27 cellular contexts compared by ENCODE assay signal in genomic region chr14:72498646-72499045, GRCh38.
"Had no signal": no experiment of that assay in that cellular context is flagged by ENCODE, and none has a peak within 500 bp of the region (broad histone marks: within the 10 kb centered on the region; RNA-seq: fewer than 3 reads in every experiment).

No MANE protein-coding gene starts in this region.

- H3K9me3 Mint-ChIP-seq: type B pancreatic cell had no signal

- H3K36me3 Mint-ChIP-seq: stimulated activated effector memory CD8-positive, alpha-beta T cell treated with anti-CD3 and anti-CD28 coated beads, Interleukin-12 subunit alpha, Interleukin-12 subunit beta, amount 100 ng/mL, for 72 hours; type B pancreatic cell had no signal

- H3K27ac ChIP-seq: stomach, suprapubic skin, testis, thoracic aorta, tibial artery, tibial nerve, transverse colon, upper lobe of left lung, upper lobe of right lung, uterus, vagina had no signal

- DNase-seq: stimulated activated CD4-positive, alpha-beta T cell treated with anti-CD3 and anti-CD28 coated beads, Interleukin-2, amount 100 ng/mL, for 48 hours; stimulated activated CD4-positive, alpha-beta T cell treated with anti-CD3 and anti-CD28 coated beads, Interleukin-4, amount 100 ng/mL, for 1 hour; stimulated activated CD4-positive, alpha-beta T cell treated with anti-CD3 and anti-CD28 coated beads, Interleukin-4, amount 100 ng/mL, for 24 hours; stimulated activated CD4-positive, alpha-beta T cell treated with anti-CD3 and anti-CD28 coated beads, Interleukin-4, amount 100 ng/mL, for 4 hours; stimulated activated CD8-positive, alpha-beta memory T cell treated with anti-CD3 and anti-CD28 coated beads, Interleukin-4, amount 100 ng/mL, for 48 hours; stimulated activated naive B cell treated with anti-CD40 and anti-IgM and Interleukin-4, amounts not matched to agents 10 μg/mL and 1 μg/mL and 100 μg/mL, for 72 hours; stimulated activated naive CD4-positive, alpha-beta T cell treated with Interleukin-2 at 50 U/mL for 16 hours; stimulated activated naive CD8-positive, alpha-beta T cell treated with anti-CD3 and anti-CD28 coated beads, Interleukin-15, amount 100 ng/mL, for 72 hours; stimulated activated naive CD8-positive, alpha-beta T cell treated with anti-CD3 and anti-CD28 coated beads, Interleukin-15, Interleukin-2, amounts not matched to agents 100 U/mL and 50 U/mL, for 24 hours; stomach; substantia nigra; testis; thyroid gland; tibial artery; transverse colon; trophoblast cell; upper lobe of left lung; upper lobe of right lung; uterus had no signal

- H3K27ac Mint-ChIP-seq: stimulated activated memory B cell treated with anti-CD40 and anti-IgM and Interleukin-4, amounts not matched to agents 10 μg/mL and 1 μg/mL and 100 μg/mL, for 72 hours; stimulated activated naive B cell treated with anti-CD40 and anti-IgM and Interleukin-4, amounts not matched to agents 10 μg/mL and 1 μg/mL and 100 μg/mL, for 72 hours; stimulated activated naive CD8-positive, alpha-beta T cell treated with anti-CD3 and anti-CD28 coated beads, Interleukin-15, Interleukin-2, amounts not matched to agents 100 ng/mL and 50 ng/mL, for 24 hours; type B pancreatic cell had no signal

- H3K27me3 Mint-ChIP-seq: type B pancreatic cell had no signal

- H3K4me1 Mint-ChIP-seq: stimulated activated memory B cell treated with anti-CD40 and anti-IgM and Interleukin-4, amounts not matched to agents 10 μg/mL and 1 μg/mL and 100 μg/mL, for 72 hours had no signal

- H3K27me3 ChIP-seq: suprapubic skin, testis, thyroid gland, tibial artery, tibial nerve, transverse colon, upper lobe of left lung, upper lobe of right lung, uterus, vagina had no signal

- H3K4me1 ChIP-seq: suprapubic skin, tibial nerve, transverse colon, upper lobe of left lung, upper lobe of right lung, uterus, vagina had no signal

- H3K9me3 ChIP-seq: suprapubic skin, testis, thoracic aorta, thyroid gland, tibial artery, transverse colon, upper lobe of right lung, uterus, vagina had no signal

- H3K4me3 ChIP-seq: stomach, suprapubic skin, testis, thoracic aorta, thyroid gland, tibial artery, tibial nerve, transverse colon, upper lobe of left lung, upper lobe of right lung, uterus, vagina had no signal

- H3K4me3 Mint-ChIP-seq: stimulated activated effector memory CD8-positive, alpha-beta T cell treated with anti-CD3 and anti-CD28 coated beads, Interleukin-12 subunit alpha, Interleukin-12 subunit beta, amount 100 ng/mL, for 72 hours; stimulated activated memory B cell treated with anti-CD40 and anti-IgM and Interleukin-4, amounts not matched to agents 10 μg/mL and 1 μg/mL and 100 μg/mL, for 72 hours; stimulated activated naive B cell treated with anti-CD40 and anti-IgM and Interleukin-4, amounts not matched to agents 10 μg/mL and 1 μg/mL and 100 μg/mL, for 72 hours; stimulated activated naive CD8-positive, alpha-beta T cell treated with anti-CD3 and anti-CD28 coated beads, Interleukin-15, amount 100 ng/mL, for 72 hours; stimulated activated naive CD8-positive, alpha-beta T cell treated with anti-CD3 and anti-CD28 coated beads, Interleukin-15, Interleukin-2, amounts not matched to agents 100 ng/mL and 50 ng/mL, for 24 hours; type B pancreatic cell had no signal

- H3K36me3 ChIP-seq: stomach, suprapubic skin, thoracic aorta, thyroid gland, tibial artery, tibial nerve, transverse colon, upper lobe of left lung, upper lobe of right lung, uterus, vagina had no signal

- ATAC-seq: stimulated activated effector memory CD8-positive, alpha-beta T cell treated with anti-CD3 and anti-CD28 coated beads, Interleukin-12 subunit alpha, Interleukin-12 subunit beta, amount 100 ng/mL, for 72 hours; stimulated activated memory B cell treated with anti-CD40 and anti-IgM and Interleukin-4, amounts not matched to agents 10 μg/mL and 1 μg/mL and 100 μg/mL, for 72 hours; stimulated activated naive B cell treated with anti-CD40 and anti-IgM and Interleukin-4, amounts not matched to agents 10 μg/mL and 1 μg/mL and 100 μg/mL, for 72 hours; stimulated activated naive CD8-positive, alpha-beta T cell treated with anti-CD3 and anti-CD28 coated beads, Interleukin-15, amount 100 ng/mL, for 72 hours; stimulated activated naive CD8-positive, alpha-beta T cell treated with anti-CD3 and anti-CD28 coated beads, Interleukin-15, Interleukin-2, amounts not matched to agents 100 U/mL and 50 U/mL, for 24 hours; upper lobe of right lung had no signal
